ENCODE assay signal across 1 cellular context in the genomic region with DNA sequence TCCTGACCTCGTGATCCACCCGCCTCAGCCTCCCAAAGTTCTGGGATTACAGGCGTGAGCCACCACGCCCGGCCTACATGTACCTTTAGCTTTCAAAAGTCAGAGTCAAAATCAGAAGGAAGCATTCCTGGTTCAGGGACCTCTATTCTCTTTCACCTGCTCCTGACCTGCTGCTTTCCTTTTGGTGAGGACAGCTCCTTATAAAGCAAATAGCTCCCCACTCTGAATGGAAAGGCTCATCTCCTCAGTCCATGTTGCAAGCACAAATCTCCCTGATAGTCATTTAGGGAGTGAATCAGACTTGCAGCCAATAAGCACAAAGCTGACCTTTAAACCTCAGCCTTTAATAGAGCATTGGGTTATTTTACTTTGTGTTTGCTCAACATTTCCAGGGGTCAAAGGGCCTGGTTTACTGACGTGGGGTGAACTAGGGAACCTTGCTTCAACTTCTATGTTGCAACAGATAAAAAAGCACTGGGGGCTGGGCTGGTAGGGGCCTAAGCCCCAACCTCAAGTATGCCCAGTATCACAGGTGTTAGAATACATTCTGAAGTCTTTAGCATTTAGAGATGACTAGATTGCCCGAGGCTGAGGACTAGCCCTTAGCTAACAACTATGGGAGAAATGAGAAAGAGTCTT.
TF ChIP-seq lines count a peak whose summit lies in the region.

No MANE protein-coding gene starts in this region.

TF ChIP-seq in HepG2, 621 proteins besides CTCF, POLR2A, EP300 and RAD21 (continued from another document and continues in another):
- TF ChIP-seq EZH2 (conservative IDR thresholded peaks at IDR 0.05; ENCODE audit: low read depth, low read length): no peak
- TF ChIP-seq, protein P1, sequence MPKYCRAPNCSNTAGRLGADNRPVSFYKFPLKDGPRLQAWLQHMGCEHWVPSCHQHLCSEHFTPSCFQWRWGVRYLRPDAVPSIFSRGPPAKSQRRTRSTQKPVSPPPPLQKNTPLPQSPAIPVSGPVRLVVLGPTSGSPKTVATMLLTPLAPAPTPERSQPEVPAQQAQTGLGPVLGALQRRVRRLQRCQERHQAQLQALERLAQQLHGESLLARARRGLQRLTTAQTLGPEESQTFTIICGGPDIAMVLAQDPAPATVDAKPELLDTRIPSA (CRISPR knock-in tag; IDR thresholded peaks at IDR 0.05; ENCODE audit: borderline replicate concordance): no peak
- TF ChIP-seq, protein P2, sequence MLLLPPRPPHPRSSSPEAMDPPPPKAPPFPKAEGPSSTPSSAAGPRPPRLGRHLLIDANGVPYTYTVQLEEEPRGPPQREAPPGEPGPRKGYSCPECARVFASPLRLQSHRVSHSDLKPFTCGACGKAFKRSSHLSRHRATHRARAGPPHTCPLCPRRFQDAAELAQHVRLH (CRISPR knock-in tag; IDR thresholded peaks at IDR 0.05; ENCODE audit: borderline replicate concordance, low read depth): no peak
- TF ChIP-seq, protein P3, sequence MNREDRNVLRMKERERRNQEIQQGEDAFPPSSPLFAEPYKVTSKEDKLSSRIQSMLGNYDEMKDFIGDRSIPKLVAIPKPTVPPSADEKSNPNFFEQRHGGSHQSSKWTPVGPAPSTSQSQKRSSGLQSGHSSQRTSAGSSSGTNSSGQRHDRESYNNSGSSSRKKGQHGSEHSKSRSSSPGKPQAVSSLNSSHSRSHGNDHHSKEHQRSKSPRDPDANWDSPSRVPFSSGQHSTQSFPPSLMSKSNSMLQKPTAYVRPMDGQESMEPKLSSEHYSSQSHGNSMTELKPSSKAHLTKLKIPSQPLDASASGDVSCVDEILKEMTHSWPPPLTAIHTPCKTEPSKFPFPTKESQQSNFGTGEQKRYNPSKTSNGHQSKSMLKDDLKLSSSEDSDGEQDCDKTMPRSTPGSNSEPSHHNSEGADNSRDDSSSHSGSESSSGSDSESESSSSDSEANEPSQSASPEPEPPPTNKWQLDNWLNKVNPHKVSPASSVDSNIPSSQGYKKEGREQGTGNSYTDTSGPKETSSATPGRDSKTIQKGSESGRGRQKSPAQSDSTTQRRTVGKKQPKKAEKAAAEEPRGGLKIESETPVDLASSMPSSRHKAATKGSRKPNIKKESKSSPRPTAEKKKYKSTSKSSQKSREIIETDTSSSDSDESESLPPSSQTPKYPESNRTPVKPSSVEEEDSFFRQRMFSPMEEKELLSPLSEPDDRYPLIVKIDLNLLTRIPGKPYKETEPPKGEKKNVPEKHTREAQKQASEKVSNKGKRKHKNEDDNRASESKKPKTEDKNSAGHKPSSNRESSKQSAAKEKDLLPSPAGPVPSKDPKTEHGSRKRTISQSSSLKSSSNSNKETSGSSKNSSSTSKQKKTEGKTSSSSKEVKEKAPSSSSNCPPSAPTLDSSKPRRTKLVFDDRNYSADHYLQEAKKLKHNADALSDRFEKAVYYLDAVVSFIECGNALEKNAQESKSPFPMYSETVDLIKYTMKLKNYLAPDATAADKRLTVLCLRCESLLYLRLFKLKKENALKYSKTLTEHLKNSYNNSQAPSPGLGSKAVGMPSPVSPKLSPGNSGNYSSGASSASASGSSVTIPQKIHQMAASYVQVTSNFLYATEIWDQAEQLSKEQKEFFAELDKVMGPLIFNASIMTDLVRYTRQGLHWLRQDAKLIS (CRISPR knock-in tag; IDR thresholded peaks at IDR 0.05): no peak
- TF ChIP-seq, protein P4, sequence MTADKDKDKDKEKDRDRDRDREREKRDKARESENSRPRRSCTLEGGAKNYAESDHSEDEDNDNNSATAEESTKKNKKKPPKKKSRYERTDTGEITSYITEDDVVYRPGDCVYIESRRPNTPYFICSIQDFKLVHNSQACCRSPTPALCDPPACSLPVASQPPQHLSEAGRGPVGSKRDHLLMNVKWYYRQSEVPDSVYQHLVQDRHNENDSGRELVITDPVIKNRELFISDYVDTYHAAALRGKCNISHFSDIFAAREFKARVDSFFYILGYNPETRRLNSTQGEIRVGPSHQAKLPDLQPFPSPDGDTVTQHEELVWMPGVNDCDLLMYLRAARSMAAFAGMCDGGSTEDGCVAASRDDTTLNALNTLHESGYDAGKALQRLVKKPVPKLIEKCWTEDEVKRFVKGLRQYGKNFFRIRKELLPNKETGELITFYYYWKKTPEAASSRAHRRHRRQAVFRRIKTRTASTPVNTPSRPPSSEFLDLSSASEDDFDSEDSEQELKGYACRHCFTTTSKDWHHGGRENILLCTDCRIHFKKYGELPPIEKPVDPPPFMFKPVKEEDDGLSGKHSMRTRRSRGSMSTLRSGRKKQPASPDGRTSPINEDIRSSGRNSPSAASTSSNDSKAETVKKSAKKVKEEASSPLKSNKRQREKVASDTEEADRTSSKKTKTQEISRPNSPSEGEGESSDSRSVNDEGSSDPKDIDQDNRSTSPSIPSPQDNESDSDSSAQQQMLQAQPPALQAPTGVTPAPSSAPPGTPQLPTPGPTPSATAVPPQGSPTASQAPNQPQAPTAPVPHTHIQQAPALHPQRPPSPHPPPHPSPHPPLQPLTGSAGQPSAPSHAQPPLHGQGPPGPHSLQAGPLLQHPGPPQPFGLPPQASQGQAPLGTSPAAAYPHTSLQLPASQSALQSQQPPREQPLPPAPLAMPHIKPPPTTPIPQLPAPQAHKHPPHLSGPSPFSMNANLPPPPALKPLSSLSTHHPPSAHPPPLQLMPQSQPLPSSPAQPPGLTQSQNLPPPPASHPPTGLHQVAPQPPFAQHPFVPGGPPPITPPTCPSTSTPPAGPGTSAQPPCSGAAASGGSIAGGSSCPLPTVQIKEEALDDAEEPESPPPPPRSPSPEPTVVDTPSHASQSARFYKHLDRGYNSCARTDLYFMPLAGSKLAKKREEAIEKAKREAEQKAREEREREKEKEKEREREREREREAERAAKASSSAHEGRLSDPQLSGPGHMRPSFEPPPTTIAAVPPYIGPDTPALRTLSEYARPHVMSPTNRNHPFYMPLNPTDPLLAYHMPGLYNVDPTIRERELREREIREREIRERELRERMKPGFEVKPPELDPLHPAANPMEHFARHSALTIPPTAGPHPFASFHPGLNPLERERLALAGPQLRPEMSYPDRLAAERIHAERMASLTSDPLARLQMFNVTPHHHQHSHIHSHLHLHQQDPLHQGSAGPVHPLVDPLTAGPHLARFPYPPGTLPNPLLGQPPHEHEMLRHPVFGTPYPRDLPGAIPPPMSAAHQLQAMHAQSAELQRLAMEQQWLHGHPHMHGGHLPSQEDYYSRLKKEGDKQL (CRISPR knock-in tag; IDR thresholded peaks at IDR 0.05; ENCODE audit: low read depth): peak; percentile 92
- TF ChIP-seq TCF12 (IDR thresholded peaks at IDR 0.05): no peak
- TF ChIP-seq TCF12 (CRISPR knock-in tag; IDR thresholded peaks at IDR 0.05): peak; percentile 66; the same call in 1 of the 2 replicates
- TF ChIP-seq JDP2 (CRISPR knock-in tag; IDR thresholded peaks at IDR 0.05; ENCODE audit: borderline replicate concordance): no peak
- TF ChIP-seq, protein P5, sequence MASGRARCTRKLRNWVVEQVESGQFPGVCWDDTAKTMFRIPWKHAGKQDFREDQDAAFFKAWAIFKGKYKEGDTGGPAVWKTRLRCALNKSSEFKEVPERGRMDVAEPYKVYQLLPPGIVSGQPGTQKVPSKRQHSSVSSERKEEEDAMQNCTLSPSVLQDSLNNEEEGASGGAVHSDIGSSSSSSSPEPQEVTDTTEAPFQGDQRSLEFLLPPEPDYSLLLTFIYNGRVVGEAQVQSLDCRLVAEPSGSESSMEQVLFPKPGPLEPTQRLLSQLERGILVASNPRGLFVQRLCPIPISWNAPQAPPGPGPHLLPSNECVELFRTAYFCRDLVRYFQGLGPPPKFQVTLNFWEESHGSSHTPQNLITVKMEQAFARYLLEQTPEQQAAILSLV (CRISPR knock-in tag; IDR thresholded peaks at IDR 0.05; ENCODE audit: borderline replicate concordance): no peak
- TF ChIP-seq, protein P6, sequence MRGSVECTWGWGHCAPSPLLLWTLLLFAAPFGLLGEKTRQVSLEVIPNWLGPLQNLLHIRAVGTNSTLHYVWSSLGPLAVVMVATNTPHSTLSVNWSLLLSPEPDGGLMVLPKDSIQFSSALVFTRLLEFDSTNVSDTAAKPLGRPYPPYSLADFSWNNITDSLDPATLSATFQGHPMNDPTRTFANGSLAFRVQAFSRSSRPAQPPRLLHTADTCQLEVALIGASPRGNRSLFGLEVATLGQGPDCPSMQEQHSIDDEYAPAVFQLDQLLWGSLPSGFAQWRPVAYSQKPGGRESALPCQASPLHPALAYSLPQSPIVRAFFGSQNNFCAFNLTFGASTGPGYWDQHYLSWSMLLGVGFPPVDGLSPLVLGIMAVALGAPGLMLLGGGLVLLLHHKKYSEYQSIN (CRISPR knock-in tag; IDR thresholded peaks at IDR 0.05; ENCODE audit: borderline replicate concordance): no peak
- 0 out of 2 replicates have a peak, but pooled peaks have one; percentile 38 for TF ChIP-seq ERF (CRISPR knock-in tag; IDR thresholded peaks at IDR 0.05)
- no peak for TF ChIP-seq ZNF496 (CRISPR knock-in tag; IDR thresholded peaks at IDR 0.05; ENCODE audit: insufficient replicate concordance)
- 0 out of 2 replicates have a peak, but pooled peaks have one; percentile 57 for TF ChIP-seq ZSCAN31 (CRISPR knock-in tag; IDR thresholded peaks at IDR 0.05; ENCODE audit: low read depth)
- TF ChIP-seq CBFB (CRISPR knock-in tag; IDR thresholded peaks at IDR 0.05): no peak; the same call in 1 of the 2 replicates
- no peak for TF ChIP-seq AKAP8 (CRISPR knock-in tag; IDR thresholded peaks at IDR 0.05)
- TF ChIP-seq ISX (CRISPR knock-in tag; conservative IDR thresholded peaks at IDR 0.05): peak; percentile 69; the same call in 1 of the 2 replicates
- TF ChIP-seq DMAP1 (CRISPR knock-in tag; IDR thresholded peaks at IDR 0.05): peak; percentile 76; the same call in 1 of the 2 replicates
- TF ChIP-seq NCOA1 (CRISPR knock-in tag; IDR thresholded peaks at IDR 0.05): no peak
- no peak for TF ChIP-seq KLF9 (CRISPR knock-in tag; IDR thresholded peaks at IDR 0.05; ENCODE audit: low read depth)
- TF ChIP-seq, protein P7, sequence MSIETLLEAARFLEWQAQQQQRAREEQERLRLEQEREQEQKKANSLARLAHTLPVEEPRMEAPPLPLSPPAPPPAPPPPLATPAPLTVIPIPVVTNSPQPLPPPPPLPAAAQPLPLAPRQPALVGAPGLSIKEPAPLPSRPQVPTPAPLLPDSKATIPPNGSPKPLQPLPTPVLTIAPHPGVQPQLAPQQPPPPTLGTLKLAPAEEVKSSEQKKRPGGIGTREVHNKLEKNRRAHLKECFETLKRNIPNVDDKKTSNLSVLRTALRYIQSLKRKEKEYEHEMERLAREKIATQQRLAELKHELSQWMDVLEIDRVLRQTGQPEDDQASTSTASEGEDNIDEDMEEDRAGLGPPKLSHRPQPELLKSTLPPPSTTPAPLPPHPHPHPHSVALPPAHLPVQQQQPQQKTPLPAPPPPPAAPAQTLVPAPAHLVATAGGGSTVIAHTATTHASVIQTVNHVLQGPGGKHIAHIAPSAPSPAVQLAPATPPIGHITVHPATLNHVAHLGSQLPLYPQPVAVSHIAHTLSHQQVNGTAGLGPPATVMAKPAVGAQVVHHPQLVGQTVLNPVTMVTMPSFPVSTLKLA (IDR thresholded peaks at IDR 0.05): no peak
- TF ChIP-seq, protein P8, sequence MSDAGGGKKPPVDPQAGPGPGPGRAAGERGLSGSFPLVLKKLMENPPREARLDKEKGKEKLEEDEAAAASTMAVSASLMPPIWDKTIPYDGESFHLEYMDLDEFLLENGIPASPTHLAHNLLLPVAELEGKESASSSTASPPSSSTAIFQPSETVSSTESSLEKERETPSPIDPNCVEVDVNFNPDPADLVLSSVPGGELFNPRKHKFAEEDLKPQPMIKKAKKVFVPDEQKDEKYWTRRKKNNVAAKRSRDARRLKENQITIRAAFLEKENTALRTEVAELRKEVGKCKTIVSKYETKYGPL (CRISPR knock-in tag; IDR thresholded peaks at IDR 0.05): peak; percentile 41; the same call in 1 of the 2 replicates
- TF ChIP-seq ZMYM2 (CRISPR knock-in tag; IDR thresholded peaks at IDR 0.05): peak; percentile 87
- TF ChIP-seq ARID2 (CRISPR knock-in tag; IDR thresholded peaks at IDR 0.05; ENCODE audit: borderline replicate concordance): no peak
- TF ChIP-seq CC2D1A (CRISPR knock-in tag; IDR thresholded peaks at IDR 0.05): no peak
- TF ChIP-seq ZFP37 (CRISPR knock-in tag; IDR thresholded peaks at IDR 0.05; ENCODE audit: borderline replicate concordance): no peak
- TF ChIP-seq, protein P9, sequence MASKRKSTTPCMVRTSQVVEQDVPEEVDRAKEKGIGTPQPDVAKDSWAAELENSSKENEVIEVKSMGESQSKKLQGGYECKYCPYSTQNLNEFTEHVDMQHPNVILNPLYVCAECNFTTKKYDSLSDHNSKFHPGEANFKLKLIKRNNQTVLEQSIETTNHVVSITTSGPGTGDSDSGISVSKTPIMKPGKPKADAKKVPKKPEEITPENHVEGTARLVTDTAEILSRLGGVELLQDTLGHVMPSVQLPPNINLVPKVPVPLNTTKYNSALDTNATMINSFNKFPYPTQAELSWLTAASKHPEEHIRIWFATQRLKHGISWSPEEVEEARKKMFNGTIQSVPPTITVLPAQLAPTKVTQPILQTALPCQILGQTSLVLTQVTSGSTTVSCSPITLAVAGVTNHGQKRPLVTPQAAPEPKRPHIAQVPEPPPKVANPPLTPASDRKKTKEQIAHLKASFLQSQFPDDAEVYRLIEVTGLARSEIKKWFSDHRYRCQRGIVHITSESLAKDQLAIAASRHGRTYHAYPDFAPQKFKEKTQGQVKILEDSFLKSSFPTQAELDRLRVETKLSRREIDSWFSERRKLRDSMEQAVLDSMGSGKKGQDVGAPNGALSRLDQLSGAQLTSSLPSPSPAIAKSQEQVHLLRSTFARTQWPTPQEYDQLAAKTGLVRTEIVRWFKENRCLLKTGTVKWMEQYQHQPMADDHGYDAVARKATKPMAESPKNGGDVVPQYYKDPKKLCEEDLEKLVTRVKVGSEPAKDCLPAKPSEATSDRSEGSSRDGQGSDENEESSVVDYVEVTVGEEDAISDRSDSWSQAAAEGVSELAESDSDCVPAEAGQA (IDR thresholded peaks at IDR 0.05; ENCODE audit: low read depth): no peak
- TF ChIP-seq, protein P9 (CRISPR knock-in tag; IDR thresholded peaks at IDR 0.05; ENCODE audit: borderline replicate concordance): peak; percentile 63; the same call in 1 of the 2 replicates
- TF ChIP-seq ZNF484 (CRISPR knock-in tag; IDR thresholded peaks at IDR 0.05; ENCODE audit: borderline replicate concordance, low read depth): no peak
- TF ChIP-seq NFRKB (IDR thresholded peaks at IDR 0.05): no peak
- TF ChIP-seq SAFB2 (CRISPR knock-in tag; IDR thresholded peaks at IDR 0.05; ENCODE audit: borderline replicate concordance, low read depth): peak; percentile 82; the same call in 1 of the 2 replicates
